8 cellular contexts compared by ENCODE assay signal in the genomic region with DNA sequence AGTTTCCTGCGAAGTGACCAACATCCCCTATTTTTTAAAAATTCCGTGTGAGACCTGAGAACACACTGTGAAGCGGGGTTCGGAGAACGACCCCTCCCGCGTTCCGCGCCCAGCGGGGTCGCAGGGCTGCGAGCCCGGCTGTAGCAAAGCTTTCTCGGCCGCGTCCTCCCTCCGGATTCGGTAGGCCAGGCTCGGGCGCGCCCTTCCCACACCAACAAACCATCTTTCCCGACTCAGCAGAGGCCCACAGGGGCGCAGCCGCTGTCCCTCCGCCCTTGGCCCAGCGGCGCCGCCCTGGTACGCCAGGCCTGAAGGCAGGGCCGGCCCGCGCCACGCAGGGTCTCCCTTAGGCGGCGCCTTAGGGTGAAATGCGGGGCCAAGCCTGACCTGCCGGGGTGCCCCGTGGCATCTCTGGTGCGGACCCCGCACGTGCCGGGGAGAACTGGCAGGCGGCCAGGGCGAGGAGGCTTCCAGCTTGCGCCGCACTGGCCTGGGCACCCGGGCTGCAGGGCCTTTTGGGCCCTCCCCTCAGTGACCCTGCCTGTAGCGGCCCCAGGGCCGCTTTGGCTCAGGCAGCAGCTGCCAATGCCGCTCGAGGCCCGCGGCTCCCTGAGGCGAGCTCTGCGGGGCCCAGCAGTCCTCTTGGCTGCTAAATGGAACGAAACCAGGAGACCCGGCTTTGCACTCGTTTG. TPM values are rescaled to one million over a fixed set of nuclear protein-coding genes. Genes with fewer than 3 reads are reported as not detected.
DNase-seq lines count a peak whose midpoint lies in the region; ATAC-seq and TF ChIP-seq lines count a peak whose summit lies in the region.

No MANE protein-coding gene starts in this region.

- H3K27ac ChIP-seq in effector memory CD4-positive, alpha-beta T cell (ENCODE audit: insufficient read depth, low read length, poor library complexity, severe bottlenecking): no peak overlapping the region
- no peak overlapping the region for H3K27ac ChIP-seq in naive thymus-derived CD4-positive, alpha-beta T cell (ENCODE audit: low read depth, low read length)

- peaks cover 22% of the 10 kb centered on the region for H3K9me3 Mint-ChIP-seq in HFFc6
- H3K9me3 Mint-ChIP-seq in naive thymus-derived CD4-positive, alpha-beta T cell: peaks cover 0 to 28% (median 8%) of the 10 kb centered on the region in 11 donors

- peaks cover 48% of the 10 kb centered on the region for H3K4me1 ChIP-seq in effector memory CD4-positive, alpha-beta T cell (ENCODE audit: control insufficient read depth, insufficient read depth, low read length, poor library complexity, severe bottlenecking)
- peaks cover 0 to 20% of the 10 kb centered on the region in 2 donors for H3K4me1 ChIP-seq in naive thymus-derived CD4-positive, alpha-beta T cell (ENCODE audit: control insufficient read depth in 2 of 2, insufficient read depth in 2 of 2, low read length in 2 of 2)

- TF ChIP-seq CTCF in HFFc6 (IDR thresholded peaks at IDR 0.05): no peak

- peaks cover 24% of the 10 kb centered on the region for H3K36me3 Mint-ChIP-seq in HFFc6 (ENCODE audit: low read depth)
- peaks cover 0 to 11% (median 0%) of the 10 kb centered on the region in 5 donors for H3K36me3 Mint-ChIP-seq in naive thymus-derived CD4-positive, alpha-beta T cell

- CTCF ChIA-PET in naive thymus-derived CD4-positive, alpha-beta T cell (lab: Charles Lee): no interaction called here

- no peak overlapping the region for H3K27ac Mint-ChIP-seq in HFFc6
- H3K27ac Mint-ChIP-seq in naive thymus-derived CD4-positive, alpha-beta T cell: no peak overlapping the region

- peaks cover 58% of the 10 kb centered on the region for H3K27me3 Mint-ChIP-seq in HFFc6 (ENCODE audit: insufficient read depth)
- H3K27me3 Mint-ChIP-seq in naive thymus-derived CD4-positive, alpha-beta T cell: peaks cover 77 to 88% (median 82%) of the 10 kb centered on the region in 5 donors

- H3K36me3 ChIP-seq in effector memory CD4-positive, alpha-beta T cell (ENCODE audit: control insufficient read depth, insufficient read depth, low read length): no peaks in the 10 kb centered on the region
- H3K36me3 ChIP-seq in naive thymus-derived CD4-positive, alpha-beta T cell (ENCODE audit: control insufficient read depth in 2 of 3, insufficient read depth in 3 of 3, low read length in 3 of 3): no peaks in the 10 kb centered on the region

- H3K27me3 ChIP-seq in effector memory CD4-positive, alpha-beta T cell (replicated peaks; ENCODE audit: control insufficient read depth, insufficient read depth, low read length, poor library complexity, severe bottlenecking): peaks cover 67% of the 10 kb centered on the region
- H3K27me3 ChIP-seq in naive thymus-derived CD4-positive, alpha-beta T cell (ENCODE audit: control insufficient read depth in 2 of 2, insufficient read depth in 2 of 2, low read length in 2 of 2): peaks cover 4 to 17% of the 10 kb centered on the region in 2 donors

- H3K9me3 ChIP-seq in effector memory CD4-positive, alpha-beta T cell (ENCODE audit: control insufficient read depth, low read length): no peaks in the 10 kb centered on the region
- H3K9me3 ChIP-seq in naive thymus-derived CD4-positive, alpha-beta T cell (ENCODE audit: control insufficient read depth in 2 of 3, low read length in 3 of 3): no peaks in the 10 kb centered on the region

- ATAC-seq in naive thymus-derived CD4-positive, alpha-beta T cell: no peak

- peaks cover 23% of the 10 kb centered on the region for H3K4me1 Mint-ChIP-seq in HFFc6 (ENCODE audit: low read depth)
- H3K4me1 Mint-ChIP-seq in naive thymus-derived CD4-positive, alpha-beta T cell: peaks cover 27 to 55% (median 49%) of the 10 kb centered on the region in 7 donors

- POLR2A ChIA-PET in naive thymus-derived CD4-positive, alpha-beta T cell (lab: Charles Lee): no interaction called here

- DNase-seq in 8988T (peak; percentile 23), HFFc6 (no peak), Ammon's horn (ENCODE audit: low spot score) (no peak), NCI-H128 (lab: John Stamatoyannopoulos, UW; ENCODE audit: unreplicated experiment) (no peak), medulla oblongata (ENCODE audit: extremely low spot score) (no peak)
- no peak for DNase-seq in effector memory CD4-positive, alpha-beta T cell
- DNase-seq in naive thymus-derived CD4-positive, alpha-beta T cell: peak in 2 of 9 donors; percentile 11 to 29
- no peak for DNase-seq in activated effector memory CD4-positive, alpha-beta T cell treated with anti-CD3 and anti-CD28 coated beads, Interleukin-2, amount 50 U/mL, for 16 hours

- peak overlapping the region; percentile 81; the same call in 1 of the 2 replicates for H3K4me3 Mint-ChIP-seq in HFFc6
- H3K4me3 Mint-ChIP-seq in naive thymus-derived CD4-positive, alpha-beta T cell: peak overlapping the region; percentile 37 to 78 (median 70)

- intact Hi-C loops in naive thymus-derived CD4-positive, alpha-beta T cell (cut with micrococcal nuclease): loop anchor here in 1 of 2 donors (1.0 to 10.0 kb wide), 3 partner anchors 11 to 366 kb away; no protein-coding TSS in a partner anchor

- H3K4me3 ChIP-seq in effector memory CD4-positive, alpha-beta T cell (ENCODE audit: insufficient read depth, low read depth, low read length, poor library complexity, severe bottlenecking): peak overlapping the region; percentile 18
- H3K4me3 ChIP-seq in naive thymus-derived CD4-positive, alpha-beta T cell (ENCODE audit: low read length): no peak overlapping the region

RNA-seq across cellular contexts. Expression of a gene that starts 8.3 kb away (rescaled TPM):
- total RNA-seq in HFFc6 (2021; fragmentation: NEBNext Ultra II Directional; extraction: Animal tissue kit (Norgen Biotek cat#: 25700)): under 1 TPM; 0.41 to 0.61 (median 0.53) TPM
- total RNA-seq in naive thymus-derived CD4-positive, alpha-beta T cell: not detected
- polyA plus RNA-seq in naive thymus-derived CD4-positive, alpha-beta T cell: not detected
